In the genomic region with DNA sequence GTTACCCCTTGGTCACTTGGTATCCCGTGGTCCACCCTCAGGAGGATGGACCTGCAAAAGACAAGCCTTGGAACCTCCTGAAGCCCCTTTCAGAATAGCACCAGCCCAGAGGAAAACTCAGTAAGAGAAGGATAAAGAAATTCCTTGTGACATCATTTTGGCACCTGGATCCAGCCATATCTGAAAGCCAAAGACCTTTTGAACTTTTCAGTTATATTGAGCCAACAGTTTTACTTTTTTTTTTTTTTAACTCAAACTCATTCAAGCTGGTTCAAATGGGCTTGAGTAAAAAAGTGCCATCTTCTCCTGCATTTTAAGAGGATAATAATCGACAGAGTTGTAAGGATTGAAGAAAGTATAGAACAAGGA, we compare ENCODE assay signal across 2 cellular contexts.
A peak's percentile ranks its signal among the peaks of the same experiment; 100 is the strongest.
TF ChIP-seq lines count a peak whose summit lies in the region.

No MANE protein-coding gene starts in this region.

TF ChIP-seq in HepG2, 621 proteins besides CTCF, POLR2A, EP300 and RAD21:
- TF ChIP-seq, protein P1, sequence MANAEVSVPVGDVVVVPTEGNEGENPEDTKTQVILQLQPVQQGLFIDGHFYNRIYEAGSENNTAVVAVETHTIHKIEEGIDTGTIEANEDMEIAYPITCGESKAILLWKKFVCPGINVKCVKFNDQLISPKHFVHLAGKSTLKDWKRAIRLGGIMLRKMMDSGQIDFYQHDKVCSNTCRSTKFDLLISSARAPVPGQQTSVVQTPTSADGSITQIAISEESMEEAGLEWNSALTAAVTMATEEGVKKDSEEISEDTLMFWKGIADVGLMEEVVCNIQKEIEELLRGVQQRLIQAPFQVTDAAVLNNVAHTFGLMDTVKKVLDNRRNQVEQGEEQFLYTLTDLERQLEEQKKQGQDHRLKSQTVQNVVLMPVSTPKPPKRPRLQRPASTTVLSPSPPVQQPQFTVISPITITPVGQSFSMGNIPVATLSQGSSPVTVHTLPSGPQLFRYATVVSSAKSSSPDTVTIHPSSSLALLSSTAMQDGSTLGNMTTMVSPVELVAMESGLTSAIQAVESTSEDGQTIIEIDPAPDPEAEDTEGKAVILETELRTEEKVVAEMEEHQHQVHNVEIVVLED (CRISPR knock-in tag; IDR thresholded peaks at IDR 0.05; ENCODE audit: borderline replicate concordance), result no peak
- TF ChIP-seq ZNF432 (CRISPR knock-in tag; IDR thresholded peaks at IDR 0.05; ENCODE audit: borderline replicate concordance) (no peak), ZNF329 (CRISPR knock-in tag; IDR thresholded peaks at IDR 0.05; ENCODE audit: low read depth) (peak; percentile 80; the same call in 1 of the 2 replicates), TBX3 (IDR thresholded peaks at IDR 0.05; ENCODE audit: borderline replicate concordance) (no peak)

TF ChIP-seq in HEK293, 187 proteins besides CTCF, POLR2A, EP300 and RAD21:
- TF ChIP-seq ZNF10 (tag by site-specific recombination; IDR thresholded peaks at IDR 0.05) (no peak), ZNF391 (tag by site-specific recombination; IDR thresholded peaks at IDR 0.05; ENCODE audit: borderline replicate concordance, low read depth) (no peak), ZNF76 (tag by site-specific recombination; IDR thresholded peaks at IDR 0.05; ENCODE audit: borderline replicate concordance, low read depth) (no peak), ZNF155 (tag by site-specific recombination; IDR thresholded peaks at IDR 0.05) (no peak), GLIS1 (tag by site-specific recombination; IDR thresholded peaks at IDR 0.05) (no peak), HOXD13 (CRISPR knock-in tag; IDR thresholded peaks at IDR 0.05; ENCODE audit: borderline replicate concordance) (no peak), ZNF792 (tag by site-specific recombination; IDR thresholded peaks at IDR 0.05) (no peak), ZNF585B (tag by site-specific recombination; IDR thresholded peaks at IDR 0.05) (peak; percentile 41)
TF ChIP-seq in HEK293: peak in this region for 1.
